In genomic region chr1:5620997-5621396, GRCh38 we compare ENCODE assay signal across 10 cellular contexts.
A peak's percentile ranks its signal among the peaks of the same experiment; 100 is the strongest.
DNase-seq lines count a peak whose midpoint lies in the region; ATAC-seq and TF ChIP-seq lines count a peak whose summit lies in the region.
"Had no signal": no experiment of that assay in that cellular context is flagged by ENCODE, and none has a peak within 500 bp of the region (broad histone marks: within the 10 kb centered on the region; RNA-seq: fewer than 3 reads in every experiment).

No MANE protein-coding gene starts in this region.

- H3K4me3 ChIP-seq in HCT116 (replicated peaks in 1 of 2; ENCODE audit: low read depth in 1 of 2, low read length in 2 of 2) = no peak overlapping the region

- no peak overlapping the region for H3K4me2 ChIP-seq in HCT116 (ENCODE audit: low read length)

- H3K4me1 ChIP-seq in HCT116 (ENCODE audit: control insufficient read depth in 1 of 2, insufficient read depth in 2 of 2, low read length in 2 of 2) = no peaks in the 10 kb centered on the region

- H3K4me1 Mint-ChIP-seq in CD14-positive monocyte = no peaks in the 10 kb centered on the region
- H3K4me1 Mint-ChIP-seq: CD4-positive, alpha-beta memory T cell; natural killer cell had no signal

- peak; percentile 75 for TF ChIP-seq RAD21 in HCT116 (IDR thresholded peaks at IDR 0.05; ENCODE audit: low read depth)

- TF ChIP-seq CTCF in 22Rv1 (IDR thresholded peaks at IDR 0.05) = peak; percentile 46
- peak; percentile 57 to 79 (median 74); a peak in 5 of 6 replicates for TF ChIP-seq CTCF in HCT116 (IDR thresholded peaks at IDR 0.05 in 2 of 3, conservative IDR thresholded peaks at IDR 0.05 in 1 of 3; ENCODE audit: borderline replicate concordance in 1 of 3, insufficient read depth in 1 of 3, low read depth in 2 of 3, low read length in 2 of 3)
- no peak for TF ChIP-seq CTCF in CD14-positive monocyte (IDR thresholded peaks at IDR 0.05)

- no peaks in the 10 kb centered on the region for H3K79me2 ChIP-seq in HCT116 (ENCODE audit: insufficient read depth, low read length)

- no peaks in the 10 kb centered on the region for H3K9me3 Mint-ChIP-seq in CD14-positive monocyte
- H3K9me3 Mint-ChIP-seq: natural killer cell had no signal

- peak; percentile 91 for ATAC-seq in HCT116
- ATAC-seq: natural killer cell had no signal

- POLR2A ChIA-PET in HCT116 (lab: Charles Lee) = no interaction called here

- H3K27ac Mint-ChIP-seq in CD14-positive monocyte = no peak overlapping the region
- H3K27ac Mint-ChIP-seq: CD4-positive, alpha-beta memory T cell; natural killer cell had no signal

- no peaks in the 10 kb centered on the region for H3K9me3 ChIP-seq in HCT116 (ENCODE audit: control insufficient read depth in 1 of 2, insufficient read depth in 1 of 2, low read depth in 1 of 2, low read length in 2 of 2)

- CTCF ChIA-PET in HCT116 (lab: Charles Lee) = interaction anchor here (1.2 to 1.3 kb wide), 2 partner anchors 106 to 111 kb away, joined by 4 to 6 read pairs; no protein-coding TSS in a partner anchor

- no peak for TF ChIP-seq POLR2A in HCT116 (IDR thresholded peaks at IDR 0.05; ENCODE audit: borderline replicate concordance, extremely low read depth, insufficient read depth, insufficient read length)

- H4K20me1 ChIP-seq in HCT116 (ENCODE audit: insufficient read depth) = no peaks in the 10 kb centered on the region

- H3K9me2 ChIP-seq in HCT116 (ENCODE audit: insufficient read depth) = no peaks in the 10 kb centered on the region

- no peaks in the 10 kb centered on the region for H3K36me3 ChIP-seq in HCT116 (ENCODE audit: control insufficient read depth in 1 of 2, insufficient read depth in 2 of 2, low read length in 2 of 2)

- no TSS peak for BruUV-seq in HCT116 (replicated peaks; lab: Mats Ljungman, UMichigan)

- H3K27me3 Mint-ChIP-seq in CD14-positive monocyte (ENCODE audit: low read depth in 3 of 3) = peaks cover 2 to 9% (median 4%) of the 10 kb centered on the region in 3 donors

- no peak overlapping the region for H3K4me3 Mint-ChIP-seq in CD14-positive monocyte
- H3K4me3 Mint-ChIP-seq: CD4-positive, alpha-beta memory T cell; natural killer cell had no signal

- intact Hi-C loops in HCT116 (cut with micrococcal nuclease) = loop anchor here (1.0 to 2.0 kb wide), 3 partner anchors 107 to 1710 kb away; no protein-coding TSS in a partner anchor
- intact Hi-C loops in CD14-positive monocyte (cut with micrococcal nuclease) = no loop called here

- no peak overlapping the region for H3K9ac ChIP-seq in HCT116 (ENCODE audit: low read length)

- RAD21 ChIA-PET in HCT116 (lab: Charles Lee; ENCODE audit: low non-redundant PET in 1 of 2, low total read pairs in 2 of 2, uncharacterized antibody in 2 of 2, unreplicated experiment in 2 of 2) = no interaction called here

- no peaks in the 10 kb centered on the region for H3K36me3 Mint-ChIP-seq in CD14-positive monocyte
- H3K36me3 Mint-ChIP-seq: CD4-positive, alpha-beta memory T cell; natural killer cell had no signal

- peaks cover 22% of the 10 kb centered on the region; the same call in 1 of the 2 replicates for H3K27me3 ChIP-seq in HCT116 (ENCODE audit: insufficient read depth, low read length)

- no peak overlapping the region for H2AFZ ChIP-seq in HCT116 (ENCODE audit: low read depth, low read length, poor library complexity, severe bottlenecking)

- H3K27ac ChIP-seq in 22Rv1 (no peak overlapping the region), HCT116 (ENCODE audit: low read depth, low read length) (no peak overlapping the region)

- peak; percentile 15 for DNase-seq in HCT116 (ENCODE audit: low read depth, low spot score)
- peak; percentile 5 for DNase-seq in RPMI7951 (ENCODE audit: low read depth)
- peak; percentile 90 for DNase-seq in iPS-NIHi11 (ENCODE audit: low spot score)
- no peak for DNase-seq in NCI-H2227 treated with DMSO at 0.1 percent for 48 hours (lab: John Stamatoyannopoulos, UW)
- DNase-seq in CD14-positive monocyte (ENCODE audit: low spot score) = no peak
- no peak for DNase-seq in stimulated activated CD4-positive, alpha-beta T cell treated with anti-CD3 and anti-CD28 coated beads, Interleukin-4, amount 100 ng/mL, for 24 hours
- no peak for DNase-seq in effector CD4-positive, alpha-beta T cell
- DNase-seq: CD4-positive, alpha-beta memory T cell; natural killer cell had no signal

TF ChIP-seq in HCT116, 20 proteins besides CTCF, POLR2A, EP300 and RAD21:
- TF ChIP-seq REST (IDR thresholded peaks at IDR 0.05; ENCODE audit: low read depth) (peak; percentile 14; the same call in 1 of the 2 replicates), EGR1 (IDR thresholded peaks at IDR 0.05; ENCODE audit: low read depth) (no peak)
TF ChIP-seq in HCT116: peak in this region for 1.

Comparison
In these comparisons a context has a peak if more than half of its experiments do, and no peak if none do; other contexts are left out.
1. DNase-seq: peak in HCT116 (single experiment), RPMI7951 (single experiment) and iPS-NIHi11 (single experiment); none in NCI-H2227 treated with DMSO at 0.1 percent for 48 hours (single experiment), CD14-positive monocyte (single experiment), stimulated activated CD4-positive, alpha-beta T cell treated with anti-CD3 and anti-CD28 coated beads, Interleukin-4, amount 100 ng/mL, for 24 hours (single experiment) and effector CD4-positive, alpha-beta T cell (single experiment).